11 cellular contexts compared by ENCODE assay signal in the genomic region with DNA sequence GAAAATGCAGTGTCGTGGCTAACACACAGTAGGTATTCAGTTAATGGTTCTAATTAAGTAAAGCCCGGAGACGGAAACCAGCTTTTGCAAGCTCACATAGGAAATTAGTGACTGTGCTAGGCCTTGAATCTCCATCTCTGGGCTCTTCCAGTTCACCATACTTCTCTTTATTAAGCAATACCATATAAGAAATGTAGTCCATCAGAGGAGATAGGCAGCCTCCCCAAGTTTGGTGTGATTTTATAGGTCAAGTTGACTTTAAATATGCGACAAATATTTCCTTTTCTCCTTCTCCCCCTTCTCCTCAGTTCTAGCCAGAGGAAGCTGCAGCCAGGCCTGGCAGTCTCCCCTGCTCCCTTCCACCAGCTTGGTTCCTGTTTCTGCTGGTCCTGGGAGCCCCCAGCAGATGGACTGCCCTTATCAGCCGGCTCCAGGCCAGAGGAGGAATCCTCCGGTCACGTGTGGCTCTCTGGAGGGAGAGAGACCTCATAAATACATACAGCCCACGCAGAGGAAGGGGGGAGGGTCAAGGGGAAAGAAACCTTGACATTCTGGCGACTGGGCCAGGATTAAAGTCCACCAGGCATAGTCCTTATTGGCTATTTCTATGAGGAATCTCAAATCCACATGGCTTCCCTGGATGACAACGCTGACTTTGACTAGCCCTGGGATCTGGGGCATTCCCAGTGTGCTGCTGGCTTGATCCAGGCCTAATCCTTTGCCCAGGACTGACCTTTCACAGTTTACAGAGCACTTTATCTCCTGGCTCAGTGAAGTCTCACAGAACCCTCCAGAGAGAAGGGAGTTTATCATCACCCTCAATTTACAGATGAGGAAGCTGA.
DNase-seq lines count a peak whose midpoint lies in the region; ATAC-seq lines count a peak whose summit lies in the region.
"Had no signal": no experiment of that assay in that cellular context is flagged by ENCODE, and none has a peak within 500 bp of the region (broad histone marks: within the 10 kb centered on the region; RNA-seq: fewer than 3 reads in every experiment).

No MANE protein-coding gene starts in this region.

- no peaks in the 10 kb centered on the region for H3K27me3 ChIP-seq in skeletal muscle tissue (ENCODE audit: control insufficient read depth in 3 of 3, insufficient read depth in 3 of 3, low read length in 3 of 3)

- H3K9me3 ChIP-seq in skeletal muscle tissue (ENCODE audit: control insufficient read depth in 3 of 3, low read length in 3 of 3): no peaks in the 10 kb centered on the region

- ATAC-seq in left colon (peak; percentile 22), GM21825 (IDR thresholded peaks at IDR 0.05; ENCODE audit: unreplicated experiment) (no peak), HG02623 (IDR thresholded peaks at IDR 0.05; ENCODE audit: unreplicated experiment) (no peak)

- peak overlapping the region in 1 of 3 donors; percentile 58 for H3K9ac ChIP-seq in skeletal muscle tissue (ENCODE audit: low read depth in 1 of 3, low read length in 3 of 3)

- intact Hi-C loops in left colon (cut with DNase I, micrococcal nuclease): loop anchor here in 1 of 2 donors (10.0 kb wide), 1 partner anchor 114 kb away; a partner anchor contains a TSS

- H3K36me3 ChIP-seq in skeletal muscle tissue (ENCODE audit: control insufficient read depth in 3 of 3, insufficient read depth in 3 of 3, low read length in 3 of 3): no peaks in the 10 kb centered on the region

- DNase-seq in HuH-7 (ENCODE audit: low spot score) (peak; percentile 76), amniotic epithelial cell (ENCODE audit: low read depth) (peak; percentile 87), left colon (peak; percentile 57 to 76), COR-L47 (lab: John Stamatoyannopoulos, UW) (no peak), DMS79 (lab: John Stamatoyannopoulos, UW) (no peak)
- DNase-seq: activated CD4-positive, alpha-beta T cell treated with anti-CD3 and anti-CD28 coated beads for 1 hour; NCI-H446 treated with DMSO at 0.1 percent for 48 hours; stimulated activated CD4-positive, alpha-beta T cell treated with anti-CD3 and anti-CD28 coated beads, Interleukin-2, amount 100 ng/mL, for 48 hours had no signal

- H3K27ac ChIP-seq in skeletal muscle tissue (ENCODE audit: low read depth, low read length): peak overlapping the region; percentile 94

- peak overlapping the region in 1 of 3 donors; percentile 37 for H3K4me3 ChIP-seq in skeletal muscle tissue (ENCODE audit: low read length in 3 of 3)

- H3K4me1 ChIP-seq in skeletal muscle tissue (ENCODE audit: control insufficient read depth in 3 of 3, insufficient read depth in 3 of 3, low read length in 3 of 3): peaks cover 70 to 84% (median 75%) of the 10 kb centered on the region in 3 donors

Comparison
In these comparisons a context has a peak if more than half of its experiments do, and no peak if none do; other contexts are left out.
1. DNase-seq: peak in HuH-7 (single experiment), amniotic epithelial cell (single experiment) and left colon (2 of 2); none in COR-L47 (single experiment) and DMS79 (single experiment).